9 cellular contexts compared by ENCODE assay signal in genomic region chr17:39165178-39165843, GRCh38. TPM values are rescaled to one million over a fixed set of nuclear protein-coding genes. Genes with fewer than 3 reads are reported as not detected.
A peak's percentile ranks its signal among the peaks of the same experiment; 100 is the strongest.
DNase-seq lines count a peak whose midpoint lies in the region; ATAC-seq, FAIRE-seq and TF ChIP-seq lines count a peak whose summit lies in the region.
"Had no signal": no experiment of that assay in that cellular context is flagged by ENCODE, and none has a peak within 500 bp of the region (broad histone marks: within the 10 kb centered on the region; RNA-seq: fewer than 3 reads in every experiment).

No MANE protein-coding gene starts in this region.

- no peaks in the 10 kb centered on the region for H3K9me3 Mint-ChIP-seq in stimulated activated naive CD8-positive, alpha-beta T cell treated with anti-CD3 and anti-CD28 coated beads, Interleukin-15, Interleukin-2, amounts not matched to agents 100 ng/mL and 50 ng/mL, for 24 hours

- POLR2A ChIA-PET in K562 (lab: Yijun Ruan, JAX), result interaction anchor here (0.5 to 1.4 kb wide), 9 partner anchors 9 to 277 kb away, joined by 3 to 14 read pairs (median 3); partner anchors contain the start of gene PLXDC1

- no peak for TF ChIP-seq EP300 in K562 (IDR thresholded peaks at IDR 0.05; ENCODE audit: low read length)

- H3K36me3 ChIP-seq in K562 (ENCODE audit: control insufficient read depth, insufficient read depth, low read length) (no peaks in the 10 kb centered on the region), left lung (no peaks in the 10 kb centered on the region)

- peaks cover 21% of the 10 kb centered on the region for H3K27me3 Mint-ChIP-seq in stimulated activated naive CD8-positive, alpha-beta T cell treated with anti-CD3 and anti-CD28 coated beads, Interleukin-15, Interleukin-2, amounts not matched to agents 100 ng/mL and 50 ng/mL, for 24 hours

- H3K4me1 Mint-ChIP-seq in stimulated activated naive CD8-positive, alpha-beta T cell treated with anti-CD3 and anti-CD28 coated beads, Interleukin-15, Interleukin-2, amounts not matched to agents 100 ng/mL and 50 ng/mL, for 24 hours (ENCODE audit: low read depth), result peaks cover 18% of the 10 kb centered on the region

- in situ Hi-C loops in K562 (cut with MboI), result no loop called here

- H3K4me3 ChIP-seq in HFF-Myc (replicated peaks; ENCODE audit: low read depth, low read length) (peak overlapping the region; percentile 44), K562 (no peak overlapping the region), left lung (peak overlapping the region; percentile 38 to 40)

- no peaks in the 10 kb centered on the region for H3K79me2 ChIP-seq in K562 (ENCODE audit: control insufficient read depth, insufficient read depth, low read length)

- H3K4me1 ChIP-seq in K562 (replicated peaks in 1 of 2; ENCODE audit: control insufficient read depth in 2 of 2, insufficient read depth in 2 of 2, low read length in 2 of 2) (peaks cover 5 to 19% of the 10 kb centered on the region in 2 experiments; a peak in 3 of 5 replicates), left lung (peaks cover 0 to 40% of the 10 kb centered on the region in 2 donors)

- H3K4me2 ChIP-seq in K562 (ENCODE audit: insufficient read depth, low read length), result peak overlapping the region; percentile 70; the same call in 1 of the 2 replicates

- no peaks in the 10 kb centered on the region for H3K9me3 ChIP-seq in K562 (replicated peaks; ENCODE audit: control insufficient read depth, insufficient read depth, low read depth, low read length)
- H3K9me3 ChIP-seq in left lung, result no peaks in the 10 kb centered on the region

- H3K27ac Mint-ChIP-seq in stimulated activated naive CD8-positive, alpha-beta T cell treated with anti-CD3 and anti-CD28 coated beads, Interleukin-15, Interleukin-2, amounts not matched to agents 100 ng/mL and 50 ng/mL, for 24 hours, result peak overlapping the region; percentile 1

- no peak for ATAC-seq in K562
- no peak for ATAC-seq in left lung
- no peak for ATAC-seq in HG03095 (IDR thresholded peaks at IDR 0.05; ENCODE audit: unreplicated experiment)

- no peaks in the 10 kb centered on the region for H4K20me1 ChIP-seq in K562 (replicated peaks; ENCODE audit: control insufficient read depth, insufficient read depth, low read length)

- H3K27ac ChIP-seq in K562 (ENCODE audit: extremely low read depth, low read depth, low read length) (no peak overlapping the region), left lung (no peak overlapping the region)

- CTCF ChIA-PET in K562 (lab: Yijun Ruan, JAX; ENCODE audit: low intra/inter-chr PET ratio), result no interaction called here

- H3K36me3 Mint-ChIP-seq in stimulated activated naive CD8-positive, alpha-beta T cell treated with anti-CD3 and anti-CD28 coated beads, Interleukin-15, Interleukin-2, amounts not matched to agents 100 ng/mL and 50 ng/mL, for 24 hours (ENCODE audit: low read depth), result no peaks in the 10 kb centered on the region

- DNase-seq in HFF-Myc (ENCODE audit: extremely low read depth, low read depth) (no peak), K562 (ENCODE audit: extremely low read depth in 1 of 4, low spot score in 3 of 4) (no peak), left lung (no peak), NCI-H446 treated with DMSO at 0.1 percent for 48 hours (lab: John Stamatoyannopoulos, UW) (no peak), retina (no peak)
- no peak for DNase-seq in stimulated activated CD4-positive, alpha-beta T cell treated with anti-CD3 and anti-CD28 coated beads, Interleukin-12 subunit alpha, Interleukin-12 subunit beta, amount 100 ng/mL, for 4 hours

- peak overlapping the region; percentile 82 for H3K4me3 Mint-ChIP-seq in stimulated activated naive CD8-positive, alpha-beta T cell treated with anti-CD3 and anti-CD28 coated beads, Interleukin-15, Interleukin-2, amounts not matched to agents 100 ng/mL and 50 ng/mL, for 24 hours

- no peaks in the 10 kb centered on the region for H3K9me1 ChIP-seq in K562 (ENCODE audit: control insufficient read depth, insufficient read depth, low read length)

- TF ChIP-seq POLR2A in K562 (conservative IDR thresholded peaks at IDR 0.05), result no peak

- WGBS in K562 (ENCODE audit: insufficient coverage, low coverage, missing lambda C conversion rate), result 57% methylated on average over 29 of the region's 51 CpGs

- intact Hi-C loops in K562 (cut with micrococcal nuclease), result no loop called here
- intact Hi-C loops in left lung (cut with DNase I), result no loop called here

- peak overlapping the region; percentile 75 for H2AFZ ChIP-seq in K562 (ENCODE audit: low read depth, low read length)

- no TSS peak for BruUV-seq in K562 (replicated peaks; lab: Mats Ljungman, UMichigan)

- TF ChIP-seq CTCF in HFF-Myc (IDR thresholded peaks at IDR 0.05; ENCODE audit: low read depth, low read length, missing control alignments) (no peak), K562 (IDR thresholded peaks at IDR 0.05 in 2 of 3, conservative IDR thresholded peaks at IDR 0.05 in 1 of 3; ENCODE audit: insufficient read depth in 2 of 3, low read depth in 1 of 3, low read length in 3 of 3) (no peak), left lung (IDR thresholded peaks at IDR 0.05) (no peak)

- H3K9ac ChIP-seq in K562 (ENCODE audit: insufficient read depth in 1 of 2, low read depth in 2 of 2, low read length in 2 of 2), result peak overlapping the region in 1 of 2 experiments; percentile 62; a peak in 1 of 4 replicates

- TF ChIP-seq RAD21 in K562 (CRISPR knock-in tag; conservative IDR thresholded peaks at IDR 0.05 in 1 of 2, IDR thresholded peaks at IDR 0.05 in 1 of 2), result no peak

- no peak for FAIRE-seq in K562 (lab: Jason Lieb, UNC)

- H3K27me3 ChIP-seq in K562 (ENCODE audit: control insufficient read depth in 2 of 2, insufficient read depth in 2 of 2, low read length in 2 of 2), result peaks cover 0 to 6% of the 10 kb centered on the region in 2 experiments; a peak in 2 of 5 replicates
- H3K27me3 ChIP-seq in left lung, result peaks cover 0 to 19% of the 10 kb centered on the region in 2 donors

RNA-seq across cellular contexts. Expression of gene ARL5C, which starts 0.7 kb away (rescaled TPM):
- 0.16 TPM in 1 of 2 replicates, not detected in the other for total RNA-seq in K562 (2011; cell fraction: chromatin; rRNA removed; ENCODE audit: low replicate concordance)
- not detected in 2 replicates for total RNA-seq in K562 (2011; cell fraction: nucleolus; rRNA removed)
- not detected in 2 replicates for total RNA-seq in K562 (2011; cell fraction: nucleoplasm; rRNA removed)
- total RNA-seq in K562 (2014; rRNA removed) (not detected in 2 replicates), K562 (2014; rRNA removed; fragmentation: Illumina TruSeq; extraction: Trizol) (not detected in 2 replicates), K562 (2015; rRNA removed; fragmentation: Illumina TruSeq; extraction: Trizol) (not detected in 2 replicates), K562 (2021) (not detected in 2 replicates), left lung (not detected)
- polyA plus RNA-seq in K562 (2011; rRNA removed) (not detected in 2 replicates), K562 (2014; fragmentation: Illumina TruSeq; extraction: Trizol) (not detected in 2 replicates), K562 (2014; fragmentation: Nextera tagmentation; extraction: Ambion mirVana) (not detected), K562 (2014; rRNA removed) (not detected in 2 replicates)
- not detected in 2 replicates for polyA plus RNA-seq in K562 (2011; cell fraction: cytosol; rRNA removed)
- not detected in 2 replicates for polyA plus RNA-seq in K562 (2011; cell fraction: nucleus; rRNA removed)
- not detected in 2 replicates for polyA plus RNA-seq in K562 (2012)
- polyA minus RNA-seq in K562 (2011; rRNA and poly(A)+ RNA removed), result not detected in 2 replicates
- not detected in 2 replicates for polyA minus RNA-seq in K562 (2011; cell fraction: cytosol; rRNA and poly(A)+ RNA removed)
- polyA minus RNA-seq in K562 (2011; cell fraction: nucleus; rRNA and poly(A)+ RNA removed), result not detected in 2 replicates
- total RNA-seq: H4 had no signal

RNA-seq across cellular contexts. Expression of gene PLXDC1, which starts 13.9 kb away (rescaled TPM):
- total RNA-seq in K562 (2011; cell fraction: chromatin; rRNA removed; ENCODE audit: low replicate concordance), result not detected in 2 replicates
- not detected in 2 replicates for total RNA-seq in K562 (2011; cell fraction: nucleolus; rRNA removed)
- not detected in 2 replicates for total RNA-seq in K562 (2011; cell fraction: nucleoplasm; rRNA removed)
- total RNA-seq in K562 (2014; rRNA removed) (not detected in 2 replicates), K562 (2014; rRNA removed; fragmentation: Illumina TruSeq; extraction: Trizol) (not detected in 2 replicates), K562 (2015; rRNA removed; fragmentation: Illumina TruSeq; extraction: Trizol) (not detected in 2 replicates), K562 (2021) (not detected in 2 replicates), left lung (10 to 100 TPM in 1 of 2 donors, 1 to 10 TPM in 1; 4.1 to 11.9 TPM)
- polyA plus RNA-seq in K562 (2011; rRNA removed) (0.11 TPM in 1 of 2 replicates, not detected in the other), K562 (2014; fragmentation: Illumina TruSeq; extraction: Trizol) (not detected in 2 replicates), K562 (2014; fragmentation: Nextera tagmentation; extraction: Ambion mirVana) (not detected), K562 (2014; rRNA removed) (not detected in 2 replicates)
- not detected in 2 replicates for polyA plus RNA-seq in K562 (2011; cell fraction: cytosol; rRNA removed)
- 0.21 and 0.29 TPM in 2 replicates for polyA plus RNA-seq in K562 (2011; cell fraction: nucleus; rRNA removed)
- 0.01 and 0.03 TPM in 2 replicates for polyA plus RNA-seq in K562 (2012)
- polyA minus RNA-seq in K562 (2011; rRNA and poly(A)+ RNA removed), result not detected in 2 replicates
- polyA minus RNA-seq in K562 (2011; cell fraction: cytosol; rRNA and poly(A)+ RNA removed), result not detected in 2 replicates
- not detected in 2 replicates for polyA minus RNA-seq in K562 (2011; cell fraction: nucleus; rRNA and poly(A)+ RNA removed)

RNA-seq across cellular contexts. Expression of gene CACNB1, which starts 32.2 kb away (rescaled TPM):
- total RNA-seq in K562 (2011; cell fraction: chromatin; rRNA removed; ENCODE audit: low replicate concordance), result 38.1 and 87.3 TPM in 2 replicates
- 39.5 and 41.0 TPM in 2 replicates for total RNA-seq in K562 (2011; cell fraction: nucleolus; rRNA removed)
- total RNA-seq in K562 (2011; cell fraction: nucleoplasm; rRNA removed), result 40.0 and 54.4 TPM in 2 replicates
- total RNA-seq in K562 (2014; rRNA removed) (2.2 and 3.7 TPM in 2 replicates), K562 (2014; rRNA removed; fragmentation: Illumina TruSeq; extraction: Trizol) (2.6 and 3.6 TPM in 2 replicates), K562 (2015; rRNA removed; fragmentation: Illumina TruSeq; extraction: Trizol) (1.7 and 2.0 TPM in 2 replicates), K562 (2021) (6.7 and 7.4 TPM in 2 replicates), left lung (10 to 100 TPM; 23.8 to 31.4 TPM)
- polyA plus RNA-seq in K562 (2011; rRNA removed) (3.0 and 3.2 TPM in 2 replicates), K562 (2014; fragmentation: Illumina TruSeq; extraction: Trizol) (3.0 and 3.6 TPM in 2 replicates), K562 (2014; fragmentation: Nextera tagmentation; extraction: Ambion mirVana) (under 1 TPM; 0.08 to 0.18 TPM), K562 (2014; rRNA removed) (3.7 and 4.6 TPM in 2 replicates)
- 1.5 and 3.4 TPM in 2 replicates for polyA plus RNA-seq in K562 (2011; cell fraction: cytosol; rRNA removed)
- 10.8 and 29.9 TPM in 2 replicates for polyA plus RNA-seq in K562 (2011; cell fraction: nucleus; rRNA removed)
- polyA plus RNA-seq in K562 (2012), result 2.1 and 2.9 TPM in 2 replicates
- polyA minus RNA-seq in K562 (2011; rRNA and poly(A)+ RNA removed), result 8.4 and 16.2 TPM in 2 replicates
- 2.5 and 5.3 TPM in 2 replicates for polyA minus RNA-seq in K562 (2011; cell fraction: cytosol; rRNA and poly(A)+ RNA removed)
- polyA minus RNA-seq in K562 (2011; cell fraction: nucleus; rRNA and poly(A)+ RNA removed), result 8.2 and 16.4 TPM in 2 replicates

RNA-seq across cellular contexts. Expression of gene RPL19, which starts 34.8 kb away (rescaled TPM):
- 162 and 216 TPM in 2 replicates for total RNA-seq in K562 (2011; cell fraction: chromatin; rRNA removed; ENCODE audit: low replicate concordance)
- 446 and 472 TPM in 2 replicates for total RNA-seq in K562 (2011; cell fraction: nucleolus; rRNA removed)
- total RNA-seq in K562 (2011; cell fraction: nucleoplasm; rRNA removed), result 512 and 741 TPM in 2 replicates
- total RNA-seq in K562 (2014; rRNA removed) (3,823 and 4,254 TPM in 2 replicates), K562 (2014; rRNA removed; fragmentation: Illumina TruSeq; extraction: Trizol) (2,411 and 3,109 TPM in 2 replicates), K562 (2015; rRNA removed; fragmentation: Illumina TruSeq; extraction: Trizol) (3,681 and 3,727 TPM in 2 replicates), K562 (2021) (2,367 and 2,508 TPM in 2 replicates), left lung (1,000 to 10,000 TPM; 1,286 to 1,367 TPM)
- polyA plus RNA-seq in K562 (2011; rRNA removed) (1,550 and 2,263 TPM in 2 replicates), K562 (2014; fragmentation: Illumina TruSeq; extraction: Trizol) (4,063 and 4,614 TPM in 2 replicates), K562 (2014; fragmentation: Nextera tagmentation; extraction: Ambion mirVana) (1,000 to 10,000 TPM; 3,604 to 4,229 TPM), K562 (2014; rRNA removed) (3,808 and 3,851 TPM in 2 replicates)
- 1,909 and 2,489 TPM in 2 replicates for polyA plus RNA-seq in K562 (2011; cell fraction: cytosol; rRNA removed)
- 662 and 945 TPM in 2 replicates for polyA plus RNA-seq in K562 (2011; cell fraction: nucleus; rRNA removed)
- polyA plus RNA-seq in K562 (2012), result 2,279 and 3,326 TPM in 2 replicates
- 920 and 1,322 TPM in 2 replicates for polyA minus RNA-seq in K562 (2011; rRNA and poly(A)+ RNA removed)
- 617 and 787 TPM in 2 replicates for polyA minus RNA-seq in K562 (2011; cell fraction: cytosol; rRNA and poly(A)+ RNA removed)
- polyA minus RNA-seq in K562 (2011; cell fraction: nucleus; rRNA and poly(A)+ RNA removed), result 123 and 152 TPM in 2 replicates
